In the genomic region with DNA sequence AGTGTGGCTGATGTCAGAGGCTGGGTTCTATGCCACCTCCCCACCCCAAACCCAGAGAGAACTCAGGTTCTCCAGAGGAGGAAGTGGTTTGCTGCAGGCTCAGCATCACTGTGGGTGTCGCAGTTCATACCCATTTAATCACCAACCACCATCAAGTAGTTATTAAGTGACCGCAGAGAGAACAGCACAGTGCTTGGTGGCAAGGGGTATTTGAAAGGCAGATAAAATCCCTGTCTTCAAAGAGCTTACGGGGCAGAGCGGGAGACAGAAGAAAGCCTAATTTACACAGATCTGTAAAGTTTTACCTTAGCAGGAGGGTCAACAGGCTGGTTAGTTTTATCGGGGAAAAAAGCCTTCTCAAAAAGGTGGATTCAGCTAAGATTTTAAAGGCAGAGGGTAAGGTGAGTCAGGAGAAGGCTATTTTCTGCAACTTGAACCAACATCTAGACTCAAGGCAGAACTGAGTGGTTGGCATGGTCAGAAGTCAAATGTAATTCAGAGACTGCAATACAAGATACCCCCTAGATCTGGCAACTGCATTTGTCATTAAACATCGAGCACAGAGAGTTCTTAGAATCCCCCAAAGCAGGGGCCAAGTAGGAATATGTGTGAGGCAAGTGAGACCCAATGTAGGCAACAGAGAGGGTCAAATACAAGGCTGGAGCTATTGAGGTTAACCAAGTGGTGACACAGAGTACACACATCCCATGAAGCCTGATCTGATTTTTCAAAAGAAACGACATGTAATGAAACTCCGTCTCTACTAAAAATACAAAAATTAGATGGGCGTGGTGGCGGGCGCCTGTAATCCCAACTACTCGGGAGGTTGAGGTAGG, we compare ENCODE assay signal across 1 cellular context.
TF ChIP-seq lines count a peak whose summit lies in the region.

No MANE protein-coding gene starts in this region.

TF ChIP-seq in GM12878, 131 proteins besides CTCF, POLR2A, EP300 and RAD21:
- TF ChIP-seq RUNX3 (IDR thresholded peaks at IDR 0.05; ENCODE audit: low read length): peak; percentile 63
- TF ChIP-seq KAT2A (conservative IDR thresholded peaks at IDR 0.05; ENCODE audit: control insufficient read depth, low read depth, low read length): no peak
- TF ChIP-seq BACH1 (IDR thresholded peaks at IDR 0.05; ENCODE audit: borderline replicate concordance): no peak
- TF ChIP-seq SPI1 (IDR thresholded peaks at IDR 0.05; ENCODE audit: borderline replicate concordance, insufficient read depth, low read depth, low read length): peak; percentile 42; the same call in 1 of the 2 replicates
- TF ChIP-seq MTA2 (IDR thresholded peaks at IDR 0.05; ENCODE audit: low read depth): peak; percentile 25; the same call in 1 of the 2 replicates
- peak in 1 of 2 experiments; percentile 10; a peak in 1 of 4 replicates for TF ChIP-seq IKZF2 (IDR thresholded peaks at IDR 0.05)
